Comparison of ENCODE assay signal across 18 cellular contexts in genomic region chr10:48272682-48273081, GRCh38. TPM values are rescaled to one million over a fixed set of nuclear protein-coding genes. Genes with fewer than 3 reads are reported as not detected.
A peak's percentile ranks its signal among the peaks of the same experiment; 100 is the strongest.
DNase-seq lines count a peak whose midpoint lies in the region; ATAC-seq, FAIRE-seq and TF ChIP-seq lines count a peak whose summit lies in the region.
"Had no signal": no experiment of that assay in that cellular context is flagged by ENCODE, and none has a peak within 500 bp of the region (broad histone marks: within the 10 kb centered on the region; RNA-seq: fewer than 3 reads in every experiment).

No MANE protein-coding gene starts in this region.

- no peak overlapping the region for H3K27ac ChIP-seq in heart right ventricle

- FAIRE-seq in GM12892 (lab: Jason Lieb, UNC) = peak; percentile 27
- peak; percentile 21 for FAIRE-seq in GM19239 (lab: Jason Lieb, UNC)
- FAIRE-seq: H1 had no signal

- intact Hi-C loops in heart right ventricle (cut with DNase I) = no loop called here

- peak; percentile 46 for ATAC-seq in HG03378 (IDR thresholded peaks at IDR 0.05; ENCODE audit: unreplicated experiment)
- no peak for ATAC-seq in GM21367 (IDR thresholded peaks at IDR 0.05; ENCODE audit: unreplicated experiment)
- ATAC-seq in heart right ventricle = no peak

- peaks cover 0 to 7% (median 0%) of the 10 kb centered on the region in 11 donors for H3K9me3 ChIP-seq in heart right ventricle

- TF ChIP-seq CTCF in heart right ventricle (IDR thresholded peaks at IDR 0.05) = no peak

- DNase-seq in GM12892 (ENCODE audit: insufficient read length) (no peak), GM19239 (ENCODE audit: insufficient read length, low spot score) (no peak), heart right ventricle (no peak)
- DNase-seq in stimulated activated CD4-positive, alpha-beta T cell treated with anti-CD3 and anti-CD28 coated beads, Interleukin-1b, Interleukin-23, amount 100 ng/mL, for 48 hours = no peak
- DNase-seq: C1 segment of cervical spinal cord; CD4-positive, alpha-beta memory T cell; COR-L47; DMS79; EL; GDM1; H7; HCEC 1CT had no signal

- WGBS in heart right ventricle, 2 donors = 98 to 100% methylated on average over 2 of the region's 2 CpGs

- no peak overlapping the region for H3K4me3 ChIP-seq in heart right ventricle

- no peak for TF ChIP-seq POLR2A in GM12892 (IDR thresholded peaks at IDR 0.05; ENCODE audit: low read depth, low read length)

- no peaks in the 10 kb centered on the region for H3K36me3 ChIP-seq in heart right ventricle

- H3K4me1 ChIP-seq in heart right ventricle = no peaks in the 10 kb centered on the region

- peaks cover 0 to 6% (median 0%) of the 10 kb centered on the region in 7 donors for H3K27me3 ChIP-seq in heart right ventricle

RNA-seq across cellular contexts. Expression of gene FRMPD2, which starts 1.8 kb away (rescaled TPM):
- 4.4 TPM for polyA plus RNA-seq in GM12892 (2012; ENCODE audit: missing spikeins)
- under 1 TPM in 7 of 10 donors, not detected in 3; 0.16 to 0.74 (median 0.23) TPM for total RNA-seq in heart right ventricle
- polyA plus RNA-seq in heart right ventricle = not detected
- total RNA-seq: A172; A673; CD4-positive, alpha-beta memory T cell; H7 had no signal
- polyA plus RNA-seq: BJ; CD4-positive, alpha-beta memory T cell had no signal

RNA-seq across cellular contexts. Expression of gene MAPK8, which starts 33.8 kb away (rescaled TPM):
- polyA plus RNA-seq in GM12892 (2012; ENCODE audit: missing spikeins) = 60.1 TPM
- 10 to 100 TPM; 22.0 to 41.9 (median 31.2) TPM for total RNA-seq in heart right ventricle
- 1 to 10 TPM; 7.4 to 8.0 TPM for polyA plus RNA-seq in heart right ventricle
